8 cellular contexts compared by ENCODE assay signal in genomic region chr22:31951201-31952093, GRCh38. TPM values are rescaled to one million over a fixed set of nuclear protein-coding genes. Genes with fewer than 3 reads are reported as not detected.
DNase-seq lines count a peak whose midpoint lies in the region; ATAC-seq and TF ChIP-seq lines count a peak whose summit lies in the region.

No MANE protein-coding gene starts in this region.

- no TSS peak for BruUV-seq in MCF 10A (replicated peaks; lab: Mats Ljungman, UMichigan)

- no peak for TF ChIP-seq CTCF in MCF 10A (IDR thresholded peaks at IDR 0.05; ENCODE audit: unreplicated experiment)
- TF ChIP-seq CTCF in WERI-Rb-1 (IDR thresholded peaks at IDR 0.05; ENCODE audit: low read depth, low read length): no peak

- H3K4me1 Mint-ChIP-seq in MCF 10A (ENCODE audit: insufficient read depth, unreplicated experiment): peaks cover 55% of the 10 kb centered on the region

- ATAC-seq in aorta (ENCODE audit: low FRiP score) (peak; percentile 22), HG03025 (IDR thresholded peaks at IDR 0.05; ENCODE audit: low FRiP score, unreplicated experiment) (no peak), HG03175 (IDR thresholded peaks at IDR 0.05; ENCODE audit: unreplicated experiment) (no peak)

- peak overlapping the region; percentile 85 for H3K27ac ChIP-seq in muscle layer of duodenum (ENCODE audit: low read length)
- peak overlapping the region; percentile 93 to 99 for H3K27ac ChIP-seq in aorta (ENCODE audit: low read depth in 1 of 2, low read length in 2 of 2)
- H3K27ac ChIP-seq in WERI-Rb-1: no peak overlapping the region

- H3K27me3 ChIP-seq in muscle layer of duodenum (ENCODE audit: low read depth, low read length) (no peaks in the 10 kb centered on the region), aorta (ENCODE audit: control insufficient read depth in 1 of 2, insufficient read depth in 2 of 2, low read length in 1 of 2) (no peaks in the 10 kb centered on the region), WERI-Rb-1 (ENCODE audit: insufficient read depth, low read depth, severe bottlenecking) (no peaks in the 10 kb centered on the region)

- POLR2A ChIA-PET in MCF 10A (lab: Yijun Ruan, JAX): interaction anchor here (0.5 to 3.8 kb wide), 5 partner anchors 69 to 289 kb away, joined by 3 to 16 read pairs (median 3); partner anchors contain the start of gene PISD

- peaks cover 29% of the 10 kb centered on the region for H3K36me3 Mint-ChIP-seq in MCF 10A (ENCODE audit: insufficient read depth, unreplicated experiment)

- H3K9me3 ChIP-seq in muscle layer of duodenum (ENCODE audit: control insufficient read depth in 1 of 2, low read length in 2 of 2) (no peaks in the 10 kb centered on the region), aorta (ENCODE audit: control insufficient read depth, low read length) (no peaks in the 10 kb centered on the region), WERI-Rb-1 (ENCODE audit: severe bottlenecking) (no peaks in the 10 kb centered on the region)

- CTCF ChIA-PET in MCF 10A (lab: Yijun Ruan, JAX): interaction anchor here (0.5 to 6.1 kb wide), 12 partner anchors 8 to 394 kb away, joined by 3 to 59 read pairs (median 4); no protein-coding TSS in a partner anchor

- H3K4me3 ChIP-seq in muscle layer of duodenum (ENCODE audit: low read depth in 1 of 2, low read length in 2 of 2) (no peak overlapping the region), aorta (ENCODE audit: low read length in 2 of 2) (no peak overlapping the region), WERI-Rb-1 (ENCODE audit: low read depth, low read length) (no peak overlapping the region)

- H3K36me3 ChIP-seq in muscle layer of duodenum (ENCODE audit: control insufficient read depth in 1 of 2, insufficient read depth in 2 of 2, low read length in 2 of 2): peaks cover 7% of the 10 kb centered on the region in 2 donors
- H3K36me3 ChIP-seq in aorta (ENCODE audit: control insufficient read depth in 1 of 2, insufficient read depth in 2 of 2, low read length in 1 of 2): peaks cover 0 to 1% of the 10 kb centered on the region in 2 donors
- H3K36me3 ChIP-seq in WERI-Rb-1: peaks cover 86% of the 10 kb centered on the region

- intact Hi-C loops in MCF 10A (cut with micrococcal nuclease): no loop called here
- intact Hi-C loops in aorta (cut with DNase I): no loop called here

- peak; percentile 36 for DNase-seq in stimulated activated naive CD4-positive, alpha-beta T cell treated with Interleukin-2 at 50 U/mL for 16 hours (lab: John Stamatoyannopoulos, UW)
- DNase-seq in stimulated activated naive CD4-positive, alpha-beta T cell (lab: John Stamatoyannopoulos, UW): no peak
- no peak for DNase-seq in MCF 10A (ENCODE audit: unreplicated experiment)
- no peak for DNase-seq in aorta
- no peak for DNase-seq in WERI-Rb-1

- peak overlapping the region; percentile 9 for H3K4me3 Mint-ChIP-seq in MCF 10A (ENCODE audit: unreplicated experiment)

- peaks cover 32 to 46% of the 10 kb centered on the region in 2 donors for H3K4me1 ChIP-seq in muscle layer of duodenum (ENCODE audit: control insufficient read depth in 1 of 2, insufficient read depth in 2 of 2, low read length in 2 of 2)
- peaks cover 14 to 20% of the 10 kb centered on the region in 2 donors for H3K4me1 ChIP-seq in aorta (ENCODE audit: control insufficient read depth in 1 of 2, insufficient read depth in 2 of 2, low read length in 2 of 2)

- no peaks in the 10 kb centered on the region for H3K9me3 Mint-ChIP-seq in MCF 10A (ENCODE audit: unreplicated experiment)

- H3K27me3 Mint-ChIP-seq in MCF 10A (ENCODE audit: insufficient read depth, unreplicated experiment): no peaks in the 10 kb centered on the region

- WGBS in aorta, 2 donors: 45 to 46% methylated on average over 8 of the region's 8 CpGs

- peak overlapping the region; percentile 97 for H3K27ac Mint-ChIP-seq in MCF 10A (ENCODE audit: low read depth, unreplicated experiment)

RNA-seq across cellular contexts. Expression of gene YWHAH, which starts 7.1 kb away (rescaled TPM):
- total RNA-seq in MCF 10A (2022): 64.2 and 79.9 TPM in 2 replicates
- total RNA-seq in aorta: 100 to 1,000 TPM; 207 to 538 TPM
- 100 to 1,000 TPM in 1 of 2 donors, 10 to 100 TPM in 1; 82.8 to 179 TPM for polyA plus RNA-seq in aorta
